ENCODE assay signal across 14 cellular contexts in genomic region chr3:134704556-134704955, GRCh38. TPM values are rescaled to one million over a fixed set of nuclear protein-coding genes. Genes with fewer than 3 reads are reported as not detected.
"Had no signal": no experiment of that assay in that cellular context is flagged by ENCODE, and none has a peak within 500 bp of the region (broad histone marks: within the 10 kb centered on the region; RNA-seq: fewer than 3 reads in every experiment).

No MANE protein-coding gene starts in this region.

- H3K36me3 ChIP-seq: adrenal gland, cardiac muscle cell, ovary had no signal

- DNase-seq: activated CD4-positive, alpha-beta T cell treated with anti-CD3 and anti-CD28 coated beads for 1 hour; activated CD4-positive, alpha-beta T cell treated with anti-CD3 and anti-CD28 coated beads, Interleukin-2, amount 50 U/mL, for 4 hours; activated T-cell treated with anti-CD3 and anti-CD28 coated beads for 4 hours; adrenal gland; mammary epithelial cell; ovary; stimulated activated CD4-positive, alpha-beta T cell treated with anti-CD3 and anti-CD28 coated beads, Interleukin-12 subunit alpha, Interleukin-12 subunit beta, amount 100 ng/mL, for 4 hours; stimulated activated CD4-positive, alpha-beta T cell treated with anti-CD3 and anti-CD28 coated beads, Interleukin-2, amount 100 ng/mL, for 24 hours had no signal

- H3K4me3 ChIP-seq: adrenal gland, cardiac muscle cell, hepatocyte, ovary had no signal

- H3K27me3 ChIP-seq: adrenal gland, hepatocyte, ovary had no signal

- H3K27ac ChIP-seq: adrenal gland, cardiac muscle cell, hepatocyte, ovary, VCaP had no signal

- H3K4me1 ChIP-seq: adrenal gland had no signal

- H3K9me3 ChIP-seq: adrenal gland, ovary had no signal

- FAIRE-seq: keratinocyte had no signal

RNA-seq across cellular contexts. Expression of gene KY, which starts 53.7 kb away (rescaled TPM):
- total RNA-seq: fibroblast of villous mesenchyme, left lobe of liver had no signal
